12 cellular contexts compared by ENCODE assay signal in genomic region chrX:79065696-79066095, GRCh38.
A peak's percentile ranks its signal among the peaks of the same experiment; 100 is the strongest.
DNase-seq lines count a peak whose midpoint lies in the region; ATAC-seq and TF ChIP-seq lines count a peak whose summit lies in the region.
"Had no signal": no experiment of that assay in that cellular context is flagged by ENCODE, and none has a peak within 500 bp of the region (broad histone marks: within the 10 kb centered on the region; RNA-seq: fewer than 3 reads in every experiment).

No MANE protein-coding gene starts in this region.

- peak overlapping the region in 3 of 8 donors; percentile 9 to 37 (median 17) for H3K4me3 Mint-ChIP-seq in naive B cell
- H3K4me3 Mint-ChIP-seq: GM23338 had no signal

- TF ChIP-seq CTCF in prostate gland (IDR thresholded peaks at IDR 0.05), result no peak

- H3K9me3 ChIP-seq in prostate gland, result no peaks in the 10 kb centered on the region
- H3K9me3 ChIP-seq: Caco-2, MG63 had no signal

- peak; percentile 90 for ATAC-seq in GM19035 (IDR thresholded peaks at IDR 0.05; ENCODE audit: unreplicated experiment)
- ATAC-seq in HG02642 (IDR thresholded peaks at IDR 0.05; ENCODE audit: poor library complexity, unreplicated experiment), result peak; percentile 98
- ATAC-seq in HG03558 (IDR thresholded peaks at IDR 0.05; ENCODE audit: extremely low read depth, unreplicated experiment), result peak; percentile 96
- peak; percentile 96 to 97 for ATAC-seq in naive B cell (ENCODE audit: low read depth in 2 of 2)
- ATAC-seq: GM23338 had no signal

- TF ChIP-seq POLR2A in prostate gland (IDR thresholded peaks at IDR 0.05), result no peak

- no peaks in the 10 kb centered on the region for H3K4me1 ChIP-seq in prostate gland (replicated peaks)
- H3K4me1 ChIP-seq: Caco-2 had no signal

- H3K27me3 Mint-ChIP-seq in naive B cell, result no peaks in the 10 kb centered on the region

- no peak overlapping the region for H3K27ac ChIP-seq in prostate gland
- H3K27ac ChIP-seq: epithelial cell of prostate had no signal

- H3K4me1 Mint-ChIP-seq in naive B cell, result peaks cover 8 to 22% (median 11%) of the 10 kb centered on the region in 3 donors
- H3K4me1 Mint-ChIP-seq: GM23338 had no signal

- no peak overlapping the region for H3K4me3 ChIP-seq in prostate gland
- H3K4me3 ChIP-seq: GM23338, MG63 had no signal

- DNase-seq in naive B cell, result peak; percentile 48
- no peak for DNase-seq in cardiac septum (ENCODE audit: low spot score)
- no peak for DNase-seq in prostate gland (ENCODE audit: low spot score)
- DNase-seq in activated effector memory CD4-positive, alpha-beta T cell treated with Interleukin-2 at 50 U/mL for 16 hours, result no peak
- no peak for DNase-seq in amniotic stem cell (lab: John Stamatoyannopoulos, UW)
- DNase-seq: Caco-2, MG63 had no signal

- H3K9me3 Mint-ChIP-seq in naive B cell, result peaks cover 3 to 41% (median 14%) of the 10 kb centered on the region in 7 donors

- H3K27me3 ChIP-seq in prostate gland (replicated peaks; ENCODE audit: insufficient read depth), result no peaks in the 10 kb centered on the region
- H3K27me3 ChIP-seq: MG63 had no signal

- peak overlapping the region in 5 of 6 donors; percentile 12 to 96 (median 81) for H3K27ac Mint-ChIP-seq in naive B cell
- H3K27ac Mint-ChIP-seq: GM23338 had no signal

- peaks cover 5 to 10% of the 10 kb centered on the region in 2 donors for H3K36me3 Mint-ChIP-seq in naive B cell

- intact Hi-C loops in cardiac septum (cut with DNase I), result no loop called here
- intact Hi-C loops in prostate gland (cut with DNase I), result no loop called here

- H3K36me3 ChIP-seq in prostate gland, result no peaks in the 10 kb centered on the region
- H3K36me3 ChIP-seq: MG63 had no signal

- whole genome bisulfite sequencing in prostate gland, result 90% methylated on average over 5 of the region's 5 CpGs
